ENCODE assay signal across 3 cellular contexts in genomic region chr3:111286749-111287148, GRCh38.
TF ChIP-seq lines count a peak whose summit lies in the region.

No MANE protein-coding gene starts in this region.

TF ChIP-seq in HepG2, 621 proteins besides CTCF, POLR2A, EP300 and RAD21:
- TF ChIP-seq MAFK (conservative IDR thresholded peaks at IDR 0.05 in 1 of 2, IDR thresholded peaks at IDR 0.05 in 1 of 2; ENCODE audit: low read length in 2 of 2) (peak; percentile 94 to 98), MAFF (IDR thresholded peaks at IDR 0.05; ENCODE audit: low read depth, low read length) (peak; percentile 96), ZNF850 (CRISPR knock-in tag; conservative IDR thresholded peaks at IDR 0.05) (no peak)

TF ChIP-seq in IMR-90, 13 proteins besides CTCF, POLR2A, EP300 and RAD21:
- peak; percentile 98 for TF ChIP-seq MAFK (IDR thresholded peaks at IDR 0.05; ENCODE audit: low read depth, low read length)
- TF ChIP-seq RCOR1 (IDR thresholded peaks at IDR 0.05; ENCODE audit: insufficient replicate concordance, low read length), result no peak

TF ChIP-seq in H1, 55 proteins besides CTCF, POLR2A, EP300 and RAD21:
- TF ChIP-seq BRCA1 (IDR thresholded peaks at IDR 0.05; ENCODE audit: low read depth, low read length) (no peak), MAFK (IDR thresholded peaks at IDR 0.05; ENCODE audit: low read depth, low read length) (peak; percentile 86; the same call in 1 of the 2 replicates), FOSL1 (IDR thresholded peaks at IDR 0.05; ENCODE audit: insufficient read depth, low read depth, low read length) (no peak), YY1 (IDR thresholded peaks at IDR 0.05; ENCODE audit: low read depth, low read length) (no peak)
